In the genomic region with DNA sequence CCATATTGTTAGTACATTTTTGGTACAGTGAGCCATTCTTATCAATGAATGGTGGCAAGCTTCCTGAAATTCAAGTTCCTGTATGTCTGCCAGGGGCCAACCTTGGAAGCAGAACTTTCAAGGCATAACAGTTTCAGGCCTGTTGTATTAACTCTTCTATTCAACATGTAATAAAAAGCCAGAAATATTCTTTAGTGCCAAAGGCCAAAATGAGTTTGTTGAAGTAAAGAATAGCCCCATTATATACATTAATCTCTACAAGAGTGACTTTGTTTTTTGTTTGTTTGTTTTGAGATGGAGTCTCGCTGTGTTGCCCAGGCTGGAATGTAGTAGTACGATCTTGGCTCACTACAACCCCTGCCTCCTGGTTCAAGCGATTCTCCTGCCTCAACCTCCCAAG, we compare ENCODE assay signal across 32 cellular contexts.
"Had no signal": no experiment of that assay in that cellular context is flagged by ENCODE, and none has a peak within 500 bp of the region (broad histone marks: within the 10 kb centered on the region; RNA-seq: fewer than 3 reads in every experiment).

No MANE protein-coding gene starts in this region.

- H3K9me3 ChIP-seq: adrenal gland, ascending aorta, body of pancreas, breast epithelium had no signal

- H3K4me3 ChIP-seq: adrenal gland, ascending aorta, body of pancreas, breast epithelium, cardiac muscle cell had no signal

- DNase-seq: activated effector memory CD4-positive, alpha-beta T cell treated with anti-CD3 and anti-CD28 coated beads, Interleukin-2, amount 50 U/mL, for 16 hours; activated effector memory CD4-positive, alpha-beta T cell treated with Interleukin-2 at 50 U/mL for 16 hours; activated gamma-delta T cell; activated gamma-delta T cell treated with Interleukin-2 at 50 U/mL for 16 hours; activated naive CD4-positive, alpha-beta T cell; activated naive CD4-positive, alpha-beta T cell treated with anti-CD3 and anti-CD28 coated beads for 36 hours; activated naive CD4-positive, alpha-beta T cell treated with anti-CD3 and anti-CD28 coated beads, Interleukin-2, amount 10 ng/mL, durations not matched to agents 7 days and 5 days; activated naive CD4-positive, alpha-beta T cell treated with anti-CD3 and anti-CD28 coated beads, Interleukin-2, amount 50 U/mL, for 16 hours; activated naive CD4-positive, alpha-beta T cell treated with Interleukin-2 at 50 U/mL for 16 hours; activated naive CD8-positive, alpha-beta T cell treated with anti-CD3 and anti-CD28 coated beads for 36 hours; activated naive CD8-positive, alpha-beta T cell treated with anti-CD3 and anti-CD28 coated beads, Interleukin-2, amount 10 ng/mL, durations not matched to agents 7 days and 5 days; activated naive CD8-positive, alpha-beta T cell treated with anti-CD3 and anti-CD28 coated beads, Interleukin-2, amount 50 U/mL, for 24 hours; activated T-cell treated with anti-CD3 and anti-CD28 coated beads, Interleukin-2, amount 50 U/mL, for 1 hour; activated T-cell treated with anti-CD3 and anti-CD28 coated beads, Interleukin-2, amount 50 U/mL, for 24 hours; activated T-cell treated with anti-CD3 and anti-CD28 coated beads, Interleukin-2, amount 50 U/mL, for 4 hours; activated T-cell treated with anti-CD3 and anti-CD28 coated beads, Interleukin-2, amount 50 U/mL, for 48 hours; activated T-cell treated with anti-CD3 and anti-CD28 coated beads, Interleukin-2, amount 50 U/mL, for 72 hours; adrenal gland; amniotic stem cell; amygdala; anterior cingulate cortex; aorta; body of pancreas; brain microvascular endothelial cell; caudate nucleus; central memory CD4-positive, alpha-beta T cell; cerebellar nuclear complex had no signal

- H3K36me3 ChIP-seq: brain microvascular endothelial cell, breast epithelium, cardiac muscle cell had no signal

- H3K27me3 ChIP-seq: adrenal gland, ascending aorta, body of pancreas, brain microvascular endothelial cell, breast epithelium, cardiac muscle cell had no signal

- ATAC-seq: activated naive CD4-positive, alpha-beta T cell treated with anti-CD3 and anti-CD28 coated beads, Interleukin-2, amount 50 U/mL, for 72 hours; activated naive CD8-positive, alpha-beta T cell treated with anti-CD3 and anti-CD28 coated beads, Interleukin-2, amount 50 U/mL, for 24 hours; activated T-cell treated with anti-CD3 and anti-CD28 coated beads, Interleukin-2, amount 50 U/mL, for 4 hours; activated T-cell treated with anti-CD3 and anti-CD28 coated beads, Interleukin-2, amount 50 U/mL, for 72 hours; activated T-helper 17 cell treated with anti-CD3 and anti-CD28 coated beads, Interleukin-2, amount 50 U/mL, for 72 hours; body of pancreas had no signal

- H3K27ac ChIP-seq: adrenal gland, ascending aorta, body of pancreas, brain microvascular endothelial cell, breast epithelium, cardiac muscle cell had no signal

- H3K4me1 ChIP-seq: ascending aorta, body of pancreas, breast epithelium had no signal
